In genomic region chr19:15294591-15294990, GRCh38 we compare ENCODE assay signal across 9 cellular contexts. TPM values are rescaled to one million over a fixed set of nuclear protein-coding genes. Genes with fewer than 3 reads are reported as not detected.
DNase-seq lines count a peak whose midpoint lies in the region; ATAC-seq and TF ChIP-seq lines count a peak whose summit lies in the region.
"Had no signal": no experiment of that assay in that cellular context is flagged by ENCODE, and none has a peak within 500 bp of the region (broad histone marks: within the 10 kb centered on the region; RNA-seq: fewer than 3 reads in every experiment).

No MANE protein-coding gene starts in this region.

- H3K36me3 ChIP-seq in sigmoid colon (no peaks in the 10 kb centered on the region), mucosa of descending colon (ENCODE audit: low read depth) (no peaks in the 10 kb centered on the region)

- no peaks in the 10 kb centered on the region for H3K27me3 ChIP-seq in sigmoid colon

- ATAC-seq in mucosa of descending colon, result no peak

- POLR2A ChIA-PET in HEK293T (lab: Yijun Ruan, JAX), result no interaction called here

- H3K27ac ChIP-seq in epithelial cell of prostate (peak overlapping the region; percentile 99), sigmoid colon (peak overlapping the region in 3 of 4 donors; percentile 52 to 84 (median 79))

- TF ChIP-seq CTCF in sigmoid colon (IDR thresholded peaks at IDR 0.05) (no peak), mucosa of descending colon (IDR thresholded peaks at IDR 0.05) (no peak)

- 43 to 75% methylated on average over 5 of the region's 5 CpGs for WGBS in sigmoid colon, 2 donors

- H3K4me1 ChIP-seq in sigmoid colon (peaks cover 0 to 100% (median 99%) of the 10 kb centered on the region in 4 donors), mucosa of descending colon (ENCODE audit: low read depth) (peaks cover 59% of the 10 kb centered on the region)

- no peak for TF ChIP-seq EP300 in sigmoid colon (IDR thresholded peaks at IDR 0.05)

- intact Hi-C loops in sigmoid colon (cut with DNase I), result no loop called here
- intact Hi-C loops in mucosa of descending colon (cut with DNase I, micrococcal nuclease), result no loop called here

- no peak overlapping the region for H3K4me3 ChIP-seq in sigmoid colon
- H3K4me3 ChIP-seq in mucosa of descending colon, result no peak overlapping the region

- CTCF ChIA-PET in HEK293T (lab: Yijun Ruan, JAX), result no interaction called here

- TF ChIP-seq POLR2A in sigmoid colon (IDR thresholded peaks at IDR 0.05), result no peak

- H3K9me3 ChIP-seq in sigmoid colon (no peaks in the 10 kb centered on the region), mucosa of descending colon (no peaks in the 10 kb centered on the region)

- peak; percentile 51 for DNase-seq in NCI-H1092 treated with DMSO at 0.1 percent for 48 hours (lab: John Stamatoyannopoulos, UW)
- no peak for DNase-seq in NCI-H1092 (lab: John Stamatoyannopoulos, UW)
- peak; percentile 40 for DNase-seq in NCI-H1105 treated with DMSO at 0.1 percent for 48 hours (lab: John Stamatoyannopoulos, UW)
- DNase-seq in epithelial cell of prostate (ENCODE audit: low read depth, low spot score), result no peak
- DNase-seq in sigmoid colon, result no peak
- DNase-seq in mucosa of descending colon, result no peak
- no peak for DNase-seq in HEK293T (ENCODE audit: extremely low spot score)
- no peak for DNase-seq in NCI-H2196 (lab: John Stamatoyannopoulos, UW; ENCODE audit: unreplicated experiment)
- DNase-seq: 8988T had no signal

TF ChIP-seq in HEK293T, 16 proteins besides CTCF, POLR2A, EP300 and RAD21:
- TF ChIP-seq CTBP1 (IDR thresholded peaks at IDR 0.05; ENCODE audit: borderline replicate concordance) (no peak), LEF1 (IDR thresholded peaks at IDR 0.05; ENCODE audit: borderline replicate concordance) (no peak), BHLHE40 (IDR thresholded peaks at IDR 0.05; ENCODE audit: borderline replicate concordance) (no peak), TARDBP (IDR thresholded peaks at IDR 0.05) (no peak), PKNOX1 (IDR thresholded peaks at IDR 0.05) (no peak), FOXK2 (IDR thresholded peaks at IDR 0.05) (no peak)

RNA-seq across cellular contexts. Expression of gene BRD4, which starts 37.7 kb away (rescaled TPM):
- 10 to 100 TPM; 15.0 to 43.8 (median 21.4) TPM for total RNA-seq in sigmoid colon
- polyA plus RNA-seq in sigmoid colon, result 10 to 100 TPM in 2 of 3 donors, 1 to 10 TPM in 1; 9.0 to 42.1 (median 13.6) TPM
- total RNA-seq in mucosa of descending colon, result 100 to 1,000 TPM in 1 of 3 donors, 10 to 100 TPM in 2; 78.3 to 104 (median 82.6) TPM

Comparison
In these comparisons a context has a peak if more than half of its experiments do, and no peak if none do; other contexts are left out.
1. DNase-seq: peak in NCI-H1092 treated with DMSO at 0.1 percent for 48 hours (single experiment) and NCI-H1105 treated with DMSO at 0.1 percent for 48 hours (single experiment); none in NCI-H1092 (single experiment), epithelial cell of prostate (single experiment), sigmoid colon (single experiment), mucosa of descending colon (0 of 3), HEK293T (single experiment) and NCI-H2196 (single experiment).